12 cellular contexts compared by ENCODE assay signal in genomic region chr5:122880749-122881148, GRCh38. TPM values are rescaled to one million over a fixed set of nuclear protein-coding genes. Genes with fewer than 3 reads are reported as not detected.
DNase-seq lines count a peak whose midpoint lies in the region; ATAC-seq and TF ChIP-seq lines count a peak whose summit lies in the region.
"Had no signal": no experiment of that assay in that cellular context is flagged by ENCODE, and none has a peak within 500 bp of the region (broad histone marks: within the 10 kb centered on the region; RNA-seq: fewer than 3 reads in every experiment).

No MANE protein-coding gene starts in this region.

- H3K27ac Mint-ChIP-seq in activated CD4-positive, alpha-beta T cell treated with anti-CD3 and anti-CD28 coated beads, Interleukin-2, amount 10 ng/mL, durations not matched to agents 24 days and 14 days, result no peak overlapping the region
- H3K27ac Mint-ChIP-seq in Caco-2 (ENCODE audit: unreplicated experiment), result no peak overlapping the region

- no peak for TF ChIP-seq EP300 in upper lobe of left lung (IDR thresholded peaks at IDR 0.05)

- no peaks in the 10 kb centered on the region for H3K79me1 ChIP-seq in trophoblast cell (ENCODE audit: low read length)

- H2AFZ ChIP-seq in trophoblast cell (ENCODE audit: insufficient read depth, low read length, poor library complexity), result no peak overlapping the region

- no peaks in the 10 kb centered on the region for H3K27me3 Mint-ChIP-seq in activated CD4-positive, alpha-beta T cell treated with anti-CD3 and anti-CD28 coated beads, Interleukin-2, amount 10 ng/mL, durations not matched to agents 24 days and 14 days
- H3K27me3 Mint-ChIP-seq in Caco-2 (ENCODE audit: insufficient read depth, unreplicated experiment), result no peaks in the 10 kb centered on the region

- no peaks in the 10 kb centered on the region for H3K36me3 Mint-ChIP-seq in activated CD4-positive, alpha-beta T cell treated with anti-CD3 and anti-CD28 coated beads, Interleukin-2, amount 10 ng/mL, durations not matched to agents 24 days and 14 days (ENCODE audit: low read depth)
- H3K36me3 Mint-ChIP-seq in Caco-2 (ENCODE audit: insufficient read depth, unreplicated experiment), result peaks cover 13% of the 10 kb centered on the region

- H3K9me3 Mint-ChIP-seq in activated CD4-positive, alpha-beta T cell treated with anti-CD3 and anti-CD28 coated beads, Interleukin-2, amount 10 ng/mL, durations not matched to agents 24 days and 14 days, result peaks cover 3% of the 10 kb centered on the region
- no peaks in the 10 kb centered on the region for H3K9me3 Mint-ChIP-seq in Caco-2 (ENCODE audit: unreplicated experiment)

- H3K36me3 ChIP-seq in trophoblast cell (ENCODE audit: control insufficient read depth in 1 of 2, insufficient read depth in 2 of 2, low read length in 2 of 2) (peaks cover 0 to 3% of the 10 kb centered on the region in 2 experiments), Caco-2 (ENCODE audit: control insufficient read depth, insufficient read depth, low read length) (no peaks in the 10 kb centered on the region), upper lobe of left lung (no peaks in the 10 kb centered on the region)
- H3K36me3 ChIP-seq: stomach had no signal

- TF ChIP-seq CTCF in Caco-2 (IDR thresholded peaks at IDR 0.05; ENCODE audit: insufficient read depth in 1 of 2, low read depth in 1 of 2, low read length in 1 of 2, severe bottlenecking in 1 of 2, unreplicated experiment in 1 of 2), result no peak
- no peak for TF ChIP-seq CTCF in upper lobe of left lung (IDR thresholded peaks at IDR 0.05)

- H3K9ac ChIP-seq in trophoblast cell (ENCODE audit: low read length), result no peak overlapping the region

- no peak overlapping the region for H2BK5ac ChIP-seq in trophoblast cell (ENCODE audit: low read depth, low read length, poor library complexity)

- no peak overlapping the region for H4K91ac ChIP-seq in trophoblast cell (ENCODE audit: low read depth, low read length)

- no peak overlapping the region for H3K14ac ChIP-seq in trophoblast cell (ENCODE audit: low read length)

- peak; percentile 10 for DNase-seq in activated CD4-positive, alpha-beta T cell treated with anti-CD3 and anti-CD28 coated beads for 48 hours
- DNase-seq in activated CD4-positive, alpha-beta T cell treated with anti-CD3 and anti-CD28 coated beads, Interleukin-2, amount 10 ng/mL, durations not matched to agents 24 days and 14 days, result no peak
- DNase-seq in trophoblast cell (no peak), Caco-2 (no peak), upper lobe of left lung (no peak)
- DNase-seq: activated CD8-positive, alpha-beta memory T cell treated with anti-CD3 and anti-CD28 coated beads for 24 hours; left ventricle myocardium superior; NCI-H1694 treated with DMSO at 0.1 percent for 48 hours; stomach had no signal

- no CpG with 5 or more reads among the region's 3 CpGs for WGBS in trophoblast cell (ENCODE audit: extremely low coverage, insufficient coverage, insufficient read length)
- 78 to 79% methylated on average over 3 of the region's 3 CpGs for WGBS in upper lobe of left lung, 2 donors

- CTCF ChIA-PET in Caco-2 (lab: Charles Lee), result no interaction called here

- H3K9me3 ChIP-seq in trophoblast cell (ENCODE audit: insufficient read depth, low read depth, low read length) (no peaks in the 10 kb centered on the region), Caco-2 (no peaks in the 10 kb centered on the region), upper lobe of left lung (no peaks in the 10 kb centered on the region)
- H3K9me3 ChIP-seq: stomach had no signal

- H3K4me3 ChIP-seq in trophoblast cell (ENCODE audit: low read depth, low read length), result no peak overlapping the region
- H3K4me3 ChIP-seq in Caco-2 (ENCODE audit: low read depth, low read length), result no peak overlapping the region
- H3K4me3 ChIP-seq in upper lobe of left lung, result no peak overlapping the region
- H3K4me3 ChIP-seq: stomach had no signal

- peaks cover 2% of the 10 kb centered on the region for H3K4me1 Mint-ChIP-seq in activated CD4-positive, alpha-beta T cell treated with anti-CD3 and anti-CD28 coated beads, Interleukin-2, amount 10 ng/mL, durations not matched to agents 24 days and 14 days
- no peaks in the 10 kb centered on the region for H3K4me1 Mint-ChIP-seq in Caco-2 (ENCODE audit: low read depth, unreplicated experiment)

- no peak overlapping the region for H3K4me2 ChIP-seq in trophoblast cell (ENCODE audit: low read length)

- H3K23ac ChIP-seq in trophoblast cell (ENCODE audit: low read length), result no peak overlapping the region

- H2BK12ac ChIP-seq in trophoblast cell (ENCODE audit: low read length), result no peak overlapping the region

- no peak overlapping the region for H2AK5ac ChIP-seq in trophoblast cell (ENCODE audit: low read length)

- H3K27me3 ChIP-seq in trophoblast cell (ENCODE audit: insufficient read depth, low read length) (no peaks in the 10 kb centered on the region), Caco-2 (replicated peaks; ENCODE audit: control insufficient read depth, insufficient read depth, low read length) (no peaks in the 10 kb centered on the region), upper lobe of left lung (no peaks in the 10 kb centered on the region)
- H3K27me3 ChIP-seq: stomach had no signal

- H3K27ac ChIP-seq in trophoblast cell (ENCODE audit: low read depth, low read length), result no peak overlapping the region
- H3K27ac ChIP-seq in upper lobe of left lung, result no peak overlapping the region
- H3K27ac ChIP-seq: stomach had no signal

- BruUV-seq in Caco-2 (replicated peaks; lab: Mats Ljungman, UMichigan), result no TSS peak

- H4K8ac ChIP-seq in trophoblast cell (ENCODE audit: low read depth, low read length), result no peak overlapping the region

- TF ChIP-seq POLR2A in upper lobe of left lung (IDR thresholded peaks at IDR 0.05), result no peak

- no peak overlapping the region for H3K18ac ChIP-seq in trophoblast cell (ENCODE audit: low read length)

- H4K12ac ChIP-seq in trophoblast cell (ENCODE audit: low read depth, low read length), result no peak overlapping the region

- no peaks in the 10 kb centered on the region for H3K79me2 ChIP-seq in trophoblast cell (ENCODE audit: control insufficient read depth, insufficient read depth, low read length, poor library complexity)

- ATAC-seq in GM21737 (IDR thresholded peaks at IDR 0.05; ENCODE audit: unreplicated experiment), result peak; percentile 73
- peak; percentile 70 for ATAC-seq in HG03565 (IDR thresholded peaks at IDR 0.05; ENCODE audit: unreplicated experiment)
- ATAC-seq in GM19035 (IDR thresholded peaks at IDR 0.05; ENCODE audit: unreplicated experiment), result no peak
- no peak for ATAC-seq in upper lobe of left lung (ENCODE audit: low FRiP score in 2 of 2)
- ATAC-seq: left ventricle myocardium superior had no signal

- H3K4me1 ChIP-seq in trophoblast cell (ENCODE audit: control insufficient read depth in 1 of 2, insufficient read depth in 2 of 2, low read length in 2 of 2), result no peaks in the 10 kb centered on the region
- H3K4me1 ChIP-seq in Caco-2, result no peaks in the 10 kb centered on the region
- peaks cover 0 to 6% (median 3%) of the 10 kb centered on the region in 4 donors for H3K4me1 ChIP-seq in upper lobe of left lung

- intact Hi-C loops in activated CD4-positive, alpha-beta T cell treated with anti-CD3 and anti-CD28 coated beads, Interleukin-2, amount 10 ng/mL, durations not matched to agents 24 days and 14 days (cut with micrococcal nuclease), result no loop called here
- intact Hi-C loops in Caco-2 (cut with micrococcal nuclease; ENCODE audit: unreplicated experiment), result no loop called here

- no peak overlapping the region for H3K4me3 Mint-ChIP-seq in activated CD4-positive, alpha-beta T cell treated with anti-CD3 and anti-CD28 coated beads, Interleukin-2, amount 10 ng/mL, durations not matched to agents 24 days and 14 days
- H3K4me3 Mint-ChIP-seq in Caco-2 (ENCODE audit: unreplicated experiment), result no peak overlapping the region

- H3K4ac ChIP-seq in trophoblast cell (ENCODE audit: low read depth, low read length), result peak overlapping the region; percentile 37

- H2BK120ac ChIP-seq in trophoblast cell (ENCODE audit: insufficient read depth, low read length, poor library complexity), result no peak overlapping the region

- POLR2A ChIA-PET in Caco-2 (lab: Charles Lee), result no interaction called here

RNA-seq across cellular contexts. Expression of gene SNX24, which starts 35.3 kb away (rescaled TPM):
- 0.37 and 0.45 TPM in 2 replicates for total RNA-seq in activated CD4-positive, alpha-beta T cell treated with anti-CD3 and anti-CD28 coated beads, Interleukin-2, amount 10 ng/mL, durations not matched to agents 24 days and 14 days
- 51.4 and 52.7 TPM in 2 replicates for polyA plus RNA-seq in trophoblast cell (2013)
- total RNA-seq in Caco-2 (2022) (36.7 and 38.4 TPM in 2 replicates), upper lobe of left lung (10 to 100 TPM; 24.2 to 61.8 (median 35.6) TPM)

Comparison
In these comparisons a context has a peak if more than half of its experiments do, and no peak if none do; other contexts are left out.
1. ATAC-seq: peak in GM21737 (single experiment) and HG03565 (single experiment); none in GM19035 (single experiment) and upper lobe of left lung (0 of 2).
2. RNA of gene SNX24, which starts 35.3 kb away (total RNA-seq): 36.7 to 38.4 TPM in Caco-2 and 24.2 to 61.8 TPM in upper lobe of left lung; 0.37 to 0.45 TPM in activated CD4-positive, alpha-beta T cell treated with anti-CD3 and anti-CD28 coated beads, Interleukin-2, amount 10 ng/mL, durations not matched to agents 24 days and 14 days; every median in the first group is over 10 times any median in the second.